In the genomic region with DNA sequence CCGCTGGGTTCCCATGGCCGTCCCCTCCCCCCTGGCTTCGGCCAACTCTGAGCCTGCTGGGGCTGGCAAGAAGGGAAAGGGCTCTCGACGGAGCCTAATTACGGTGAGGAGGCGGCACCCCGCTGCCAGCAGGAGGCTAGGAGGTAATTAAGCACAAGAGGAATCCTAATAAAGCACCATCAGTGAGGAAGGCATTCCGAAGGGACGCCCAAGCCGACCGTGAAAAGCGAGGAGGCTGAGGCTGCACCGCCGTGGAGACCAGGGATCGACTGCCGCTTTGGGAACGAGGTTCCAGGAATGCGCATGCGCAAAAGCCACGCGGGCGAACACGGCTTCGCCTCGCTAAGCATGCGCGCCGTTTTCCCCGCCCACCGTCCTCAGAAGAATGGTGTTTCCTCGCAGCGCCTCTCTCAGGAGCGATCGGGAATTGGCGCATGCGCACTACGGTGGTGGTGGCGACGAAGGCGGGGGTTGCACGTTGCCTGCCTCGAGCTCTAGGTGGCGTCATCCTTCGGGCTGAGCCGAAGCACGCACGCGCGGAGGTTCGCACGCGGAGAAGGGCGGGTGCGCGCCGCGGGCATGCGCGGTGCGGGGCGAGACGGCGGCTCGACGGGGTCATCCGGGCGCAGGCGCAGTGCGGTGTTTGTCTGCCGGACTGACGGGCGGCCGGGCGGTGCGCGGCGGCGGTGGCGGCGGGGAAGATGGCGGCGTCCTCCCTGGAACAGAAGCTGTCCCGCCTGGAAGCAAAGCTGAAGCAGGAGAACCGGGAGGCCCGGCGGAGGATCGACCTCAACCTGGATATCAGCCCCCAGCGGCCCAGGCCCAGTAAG, we compare ENCODE assay signal across 1 cellular context.
A peak's percentile ranks its signal among the peaks of the same experiment; 100 is the strongest.
TF ChIP-seq lines count a peak whose summit lies in the region.

MAP2K7 (plus strand) TSS at position 634 of the 830 bp plus-strand sequence; CDS start at position 702, 68 bp downstream.

TF ChIP-seq in HepG2, 621 proteins besides CTCF, POLR2A, EP300 and RAD21 (continued from another document and continues in another):
- TF ChIP-seq DZIP1 (CRISPR knock-in tag; IDR thresholded peaks at IDR 0.05) (no peak; the same call in 1 of the 2 replicates), GLI4 (CRISPR knock-in tag; IDR thresholded peaks at IDR 0.05; ENCODE audit: borderline replicate concordance) (peak; percentile 95; the same call in 1 of the 2 replicates), FOXA1 (IDR thresholded peaks at IDR 0.05) (no peak), FOXA1 (CRISPR knock-in tag; IDR thresholded peaks at IDR 0.05) (0 out of 2 replicates have a peak, but pooled peaks have one; percentile 31), MAX (IDR thresholded peaks at IDR 0.05) (peak; percentile 96), MAFF (IDR thresholded peaks at IDR 0.05; ENCODE audit: low read depth, low read length) (no peak), KLF9 (CRISPR knock-in tag; IDR thresholded peaks at IDR 0.05; ENCODE audit: low read depth) (no peak; the same call in 1 of the 2 replicates), POLR2AphosphoS2 (IDR thresholded peaks at IDR 0.05; ENCODE audit: low read depth, low read length) (no peak), ZNF362 (CRISPR knock-in tag; IDR thresholded peaks at IDR 0.05; ENCODE audit: borderline replicate concordance) (peak; percentile 52; the same call in 1 of the 2 replicates), KDM6A (CRISPR knock-in tag; IDR thresholded peaks at IDR 0.05; ENCODE audit: low read depth) (no peak), HES4 (CRISPR knock-in tag; IDR thresholded peaks at IDR 0.05; ENCODE audit: borderline replicate concordance) (no peak), ATF5 (CRISPR knock-in tag; IDR thresholded peaks at IDR 0.05; ENCODE audit: low read depth) (no peak), ZNF687 (CRISPR knock-in tag; IDR thresholded peaks at IDR 0.05) (peak; percentile 98), THAP8 (CRISPR knock-in tag; IDR thresholded peaks at IDR 0.05; ENCODE audit: borderline replicate concordance) (no peak), ZNF317 (CRISPR knock-in tag; IDR thresholded peaks at IDR 0.05) (peak; percentile 46; the same call in 1 of the 2 replicates), RBAK (CRISPR knock-in tag; IDR thresholded peaks at IDR 0.05) (no peak), GATAD2A (CRISPR knock-in tag; IDR thresholded peaks at IDR 0.05) (peak; percentile 56), NPAS2 (CRISPR knock-in tag; IDR thresholded peaks at IDR 0.05; ENCODE audit: borderline replicate concordance) (no peak), ZNF318 (CRISPR knock-in tag; IDR thresholded peaks at IDR 0.05) (peak; percentile 41), ZNF605 (CRISPR knock-in tag; IDR thresholded peaks at IDR 0.05) (peak; percentile 95), SALL1 (CRISPR knock-in tag; IDR thresholded peaks at IDR 0.05) (no peak; the same call in none of the 2 replicates), REXO4 (CRISPR knock-in tag; IDR thresholded peaks at IDR 0.05; ENCODE audit: borderline replicate concordance) (0 out of 2 replicates have a peak, but pooled peaks have one; percentile 4), KDM5A (IDR thresholded peaks at IDR 0.05; ENCODE audit: borderline replicate concordance, low read length) (no peak), ZMYM2 (CRISPR knock-in tag; IDR thresholded peaks at IDR 0.05) (no peak; the same call in 1 of the 2 replicates), CHD2 (IDR thresholded peaks at IDR 0.05; ENCODE audit: low read depth, low read length) (no peak), SYNCRIP (IDR thresholded peaks at IDR 0.05; ENCODE audit: insufficient read depth, low read depth, low read length) (no peak), ATF2 (CRISPR knock-in tag; IDR thresholded peaks at IDR 0.05) (peak; percentile 84)
- TF ChIP-seq, protein P1, sequence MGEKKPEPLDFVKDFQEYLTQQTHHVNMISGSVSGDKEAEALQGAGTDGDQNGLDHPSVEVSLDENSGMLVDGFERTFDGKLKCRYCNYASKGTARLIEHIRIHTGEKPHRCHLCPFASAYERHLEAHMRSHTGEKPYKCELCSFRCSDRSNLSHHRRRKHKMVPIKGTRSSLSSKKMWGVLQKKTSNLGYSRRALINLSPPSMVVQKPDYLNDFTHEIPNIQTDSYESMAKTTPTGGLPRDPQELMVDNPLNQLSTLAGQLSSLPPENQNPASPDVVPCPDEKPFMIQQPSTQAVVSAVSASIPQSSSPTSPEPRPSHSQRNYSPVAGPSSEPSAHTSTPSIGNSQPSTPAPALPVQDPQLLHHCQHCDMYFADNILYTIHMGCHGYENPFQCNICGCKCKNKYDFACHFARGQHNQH (CRISPR knock-in tag; IDR thresholded peaks at IDR 0.05), result peak; percentile 97
